ENCODE assay signal across 11 cellular contexts in genomic region chr2:238141541-238142318, GRCh38. TPM values are rescaled to one million over a fixed set of nuclear protein-coding genes. Genes with fewer than 3 reads are reported as not detected.
DNase-seq lines count a peak whose midpoint lies in the region; ATAC-seq and TF ChIP-seq lines count a peak whose summit lies in the region.
"Had no signal": no experiment of that assay in that cellular context is flagged by ENCODE, and none has a peak within 500 bp of the region (broad histone marks: within the 10 kb centered on the region; RNA-seq: fewer than 3 reads in every experiment).

No MANE protein-coding gene starts in this region.

- H3K27ac ChIP-seq in Peyer's patch, result peak overlapping the region in 2 of 4 donors; percentile 31 to 62
- no peak overlapping the region for H3K27ac ChIP-seq in CD4-positive, alpha-beta memory T cell (ENCODE audit: low read depth, low read length)

- no peak for TF ChIP-seq CTCF in Peyer's patch (IDR thresholded peaks at IDR 0.05)
- no peak for TF ChIP-seq CTCF in foreskin fibroblast (IDR thresholded peaks at IDR 0.05; ENCODE audit: low read depth, low read length)
- no peak for TF ChIP-seq CTCF in omental fat pad (IDR thresholded peaks at IDR 0.05)

- ATAC-seq in omental fat pad (ENCODE audit: low FRiP score), result no peak

- H3K9me3 Mint-ChIP-seq in activated naive CD4-positive, alpha-beta T cell treated with anti-CD3 and anti-CD28 coated beads, Interleukin-2, amount 10 ng/mL, durations not matched to agents 7 days and 5 days, result no peaks in the 10 kb centered on the region
- H3K9me3 Mint-ChIP-seq in activated naive CD4-positive, alpha-beta T cell treated with anti-CD3 and anti-CD28 coated beads for 36 hours, result no peaks in the 10 kb centered on the region
- H3K9me3 Mint-ChIP-seq in CD4-positive, alpha-beta memory T cell, result peaks cover 0 to 4% (median 0%) of the 10 kb centered on the region in 8 donors

- H3K4me3 ChIP-seq in Peyer's patch, result no peak overlapping the region
- H3K4me3 ChIP-seq in foreskin fibroblast (ENCODE audit: low read depth in 1 of 2, low read length in 2 of 2), result no peak overlapping the region
- H3K4me3 ChIP-seq in CD4-positive, alpha-beta memory T cell (ENCODE audit: low read length in 2 of 2), result no peak overlapping the region

- no peaks in the 10 kb centered on the region for H3K36me3 Mint-ChIP-seq in activated naive CD4-positive, alpha-beta T cell treated with anti-CD3 and anti-CD28 coated beads, Interleukin-2, amount 10 ng/mL, durations not matched to agents 7 days and 5 days
- no peaks in the 10 kb centered on the region for H3K36me3 Mint-ChIP-seq in activated naive CD4-positive, alpha-beta T cell treated with anti-CD3 and anti-CD28 coated beads for 36 hours (ENCODE audit: low read depth)
- no peaks in the 10 kb centered on the region for H3K36me3 Mint-ChIP-seq in CD4-positive, alpha-beta memory T cell

- H3K4me1 ChIP-seq in Peyer's patch, result peaks cover 8 to 28% (median 12%) of the 10 kb centered on the region in 4 donors
- no peaks in the 10 kb centered on the region for H3K4me1 ChIP-seq in CD4-positive, alpha-beta memory T cell (ENCODE audit: insufficient read depth, low read length)

- no peak for TF ChIP-seq POLR2A in Peyer's patch (IDR thresholded peaks at IDR 0.05)

- CTCF ChIA-PET in activated naive CD4-positive, alpha-beta T cell treated with anti-CD3 and anti-CD28 coated beads, Interleukin-2, amount 10 ng/mL, durations not matched to agents 7 days and 5 days (lab: Charles Lee), result interaction anchor here (0.8 kb wide), 1 partner anchor 121 kb away, joined by 3 read pairs; no protein-coding TSS in a partner anchor
- CTCF ChIA-PET in activated naive CD4-positive, alpha-beta T cell treated with anti-CD3 and anti-CD28 coated beads for 36 hours (lab: Charles Lee), result interaction anchor here (0.6 to 1.3 kb wide), 2 partner anchors 12 to 218 kb away, joined by 3 read pairs; no protein-coding TSS in a partner anchor
- CTCF ChIA-PET in CD4-positive, alpha-beta memory T cell (lab: Charles Lee; ENCODE audit: partially characterized antibody), result no interaction called here

- POLR2A ChIA-PET in CD4-positive, alpha-beta memory T cell (lab: Charles Lee; ENCODE audit: partially characterized antibody), result interaction anchor here (0.6 kb wide), 1 partner anchor 33 kb away, joined by 4 read pairs; no protein-coding TSS in a partner anchor

- no peaks in the 10 kb centered on the region for H3K27me3 Mint-ChIP-seq in activated naive CD4-positive, alpha-beta T cell treated with anti-CD3 and anti-CD28 coated beads, Interleukin-2, amount 10 ng/mL, durations not matched to agents 7 days and 5 days
- H3K27me3 Mint-ChIP-seq in activated naive CD4-positive, alpha-beta T cell treated with anti-CD3 and anti-CD28 coated beads for 36 hours (ENCODE audit: low read depth), result no peaks in the 10 kb centered on the region
- H3K27me3 Mint-ChIP-seq in CD4-positive, alpha-beta memory T cell, result no peaks in the 10 kb centered on the region

- no peaks in the 10 kb centered on the region for H3K36me3 ChIP-seq in Peyer's patch
- H3K36me3 ChIP-seq in CD4-positive, alpha-beta memory T cell (ENCODE audit: insufficient read depth, low read length), result no peaks in the 10 kb centered on the region
- H3K36me3 ChIP-seq: BE2C had no signal

- no peaks in the 10 kb centered on the region for H3K27me3 ChIP-seq in Peyer's patch
- no peaks in the 10 kb centered on the region for H3K27me3 ChIP-seq in CD4-positive, alpha-beta memory T cell (ENCODE audit: insufficient read depth, low read length)
- H3K27me3 ChIP-seq: BE2C had no signal

- peak overlapping the region; percentile 66 for H3K27ac Mint-ChIP-seq in activated naive CD4-positive, alpha-beta T cell treated with anti-CD3 and anti-CD28 coated beads, Interleukin-2, amount 10 ng/mL, durations not matched to agents 7 days and 5 days
- H3K27ac Mint-ChIP-seq in activated naive CD4-positive, alpha-beta T cell treated with anti-CD3 and anti-CD28 coated beads for 36 hours, result no peak overlapping the region
- H3K27ac Mint-ChIP-seq in CD4-positive, alpha-beta memory T cell, result peak overlapping the region in 1 of 7 donors; percentile 5

- H3K4me1 Mint-ChIP-seq in activated naive CD4-positive, alpha-beta T cell treated with anti-CD3 and anti-CD28 coated beads, Interleukin-2, amount 10 ng/mL, durations not matched to agents 7 days and 5 days, result peaks cover 5% of the 10 kb centered on the region
- H3K4me1 Mint-ChIP-seq in activated naive CD4-positive, alpha-beta T cell treated with anti-CD3 and anti-CD28 coated beads for 36 hours (ENCODE audit: low read depth), result peaks cover 6% of the 10 kb centered on the region
- peaks cover 4 to 11% (median 7%) of the 10 kb centered on the region in 4 donors for H3K4me1 Mint-ChIP-seq in CD4-positive, alpha-beta memory T cell

- no peaks in the 10 kb centered on the region for H3K9me3 ChIP-seq in Peyer's patch
- no peaks in the 10 kb centered on the region for H3K9me3 ChIP-seq in CD4-positive, alpha-beta memory T cell (ENCODE audit: control insufficient read depth in 1 of 2, low read length in 2 of 2)
- H3K9me3 ChIP-seq: BE2C had no signal

- intact Hi-C loops in activated naive CD4-positive, alpha-beta T cell treated with anti-CD3 and anti-CD28 coated beads for 36 hours (cut with micrococcal nuclease), result no loop called here
- intact Hi-C loops in CD4-positive, alpha-beta memory T cell (cut with micrococcal nuclease), result no loop called here

- no peak for DNase-seq in activated naive CD4-positive, alpha-beta T cell treated with anti-CD3 and anti-CD28 coated beads, Interleukin-2, amount 10 ng/mL, durations not matched to agents 7 days and 5 days
- DNase-seq in activated naive CD4-positive, alpha-beta T cell treated with anti-CD3 and anti-CD28 coated beads for 36 hours, result no peak
- DNase-seq in Peyer's patch (peak in 2 of 3 donors; percentile 91 to 93), foreskin fibroblast (peak; percentile 47 to 55), ureter (ENCODE audit: low spot score) (peak; percentile 89), omental fat pad (ENCODE audit: low spot score) (no peak), NCI-H146 (lab: John Stamatoyannopoulos, UW) (no peak)
- no peak for DNase-seq in CD4-positive, alpha-beta memory T cell
- DNase-seq: activated CD4-positive, CD25-positive, alpha-beta regulatory T cell treated with anti-CD3 and anti-CD28 coated beads, Interleukin-2, amount 50 U/mL, for 72 hours; BE2C had no signal

- H3K4me3 Mint-ChIP-seq in activated naive CD4-positive, alpha-beta T cell treated with anti-CD3 and anti-CD28 coated beads, Interleukin-2, amount 10 ng/mL, durations not matched to agents 7 days and 5 days, result no peak overlapping the region
- H3K4me3 Mint-ChIP-seq in activated naive CD4-positive, alpha-beta T cell treated with anti-CD3 and anti-CD28 coated beads for 36 hours, result no peak overlapping the region
- H3K4me3 Mint-ChIP-seq in CD4-positive, alpha-beta memory T cell, result no peak overlapping the region

RNA-seq across cellular contexts. Expression of gene KLHL30, which starts 3.3 kb away (rescaled TPM):
- total RNA-seq in activated naive CD4-positive, alpha-beta T cell treated with anti-CD3 and anti-CD28 coated beads for 36 hours, result not detected
- under 1 TPM in 2 of 4 donors, not detected in 2; 0.27 to 0.28 TPM for total RNA-seq in Peyer's patch
- 2.2 TPM for total RNA-seq in ureter
- 1 to 10 TPM in 1 of 4 donors, under 1 TPM in 3; 0.28 to 1.6 (median 0.57) TPM for total RNA-seq in omental fat pad
- total RNA-seq in CD4-positive, alpha-beta memory T cell, result not detected
- polyA plus RNA-seq in CD4-positive, alpha-beta memory T cell, result not detected
- total RNA-seq: dermis microvascular lymphatic vessel endothelial cell had no signal

RNA-seq across cellular contexts. Expression of gene ERFE, which starts 17.0 kb away (rescaled TPM):
- total RNA-seq in activated naive CD4-positive, alpha-beta T cell treated with anti-CD3 and anti-CD28 coated beads for 36 hours, result under 1 TPM in 1 of 2 experiments, not detected in 1; 0.40 TPM
- total RNA-seq in Peyer's patch, result under 1 TPM in 3 of 4 donors, not detected in 1; 0.40 to 0.57 (median 0.53) TPM
- 1.8 TPM for total RNA-seq in ureter
- total RNA-seq in omental fat pad, result 1 to 10 TPM in 2 of 4 donors, not detected in 2; 1.1 to 1.9 TPM
- not detected for total RNA-seq in CD4-positive, alpha-beta memory T cell
- not detected for polyA plus RNA-seq in CD4-positive, alpha-beta memory T cell

RNA-seq across cellular contexts. Expression of gene ESPNL, which starts 41.6 kb away (rescaled TPM):
- total RNA-seq in activated naive CD4-positive, alpha-beta T cell treated with anti-CD3 and anti-CD28 coated beads for 36 hours, result under 1 TPM; 0.05 to 0.15 TPM
- total RNA-seq in Peyer's patch, result 1 to 10 TPM in 1 of 4 donors, under 1 TPM in 1, not detected in 2; 0.27 to 2.5 TPM
- total RNA-seq in ureter, result 2.4 TPM
- total RNA-seq in omental fat pad, result under 1 TPM; 0.19 to 0.47 (median 0.25) TPM
- under 1 TPM; 0.28 to 0.41 TPM for total RNA-seq in CD4-positive, alpha-beta memory T cell
- not detected for polyA plus RNA-seq in CD4-positive, alpha-beta memory T cell
- total RNA-seq: dermis microvascular lymphatic vessel endothelial cell had no signal

Comparison
In these comparisons a context has a peak if more than half of its experiments do, and no peak if none do; other contexts are left out.
1. DNase-seq: peak in Peyer's patch (2 of 3), foreskin fibroblast (2 of 2) and ureter (single experiment); none in activated naive CD4-positive, alpha-beta T cell treated with anti-CD3 and anti-CD28 coated beads, Interleukin-2, amount 10 ng/mL, durations not matched to agents 7 days and 5 days (single experiment), activated naive CD4-positive, alpha-beta T cell treated with anti-CD3 and anti-CD28 coated beads for 36 hours (single experiment), omental fat pad (single experiment), NCI-H146 (single experiment) and CD4-positive, alpha-beta memory T cell (0 of 5).